18 cellular contexts compared by ENCODE assay signal in the genomic region with DNA sequence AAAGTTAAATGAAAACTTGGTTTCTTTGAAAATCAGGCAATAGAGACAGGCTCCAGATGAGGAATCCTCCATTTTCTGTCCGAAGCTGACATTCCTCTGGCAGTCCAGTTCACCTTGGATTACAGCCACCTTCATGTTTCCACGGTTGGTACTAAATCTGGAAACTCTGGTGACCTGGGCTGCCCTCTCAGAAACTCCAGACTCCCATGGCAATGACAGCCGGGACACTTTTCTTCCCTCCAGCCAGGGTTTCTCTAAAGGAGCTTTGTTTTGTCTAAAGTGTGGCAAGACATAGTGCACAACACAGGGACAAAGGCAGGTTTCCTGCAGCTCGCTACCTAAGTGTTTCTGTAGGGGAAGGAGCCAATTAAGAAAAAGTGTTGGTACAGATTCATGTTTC. TPM values are rescaled to one million over a fixed set of nuclear protein-coding genes. Genes with fewer than 3 reads are reported as not detected.
DNase-seq lines count a peak whose midpoint lies in the region; TF ChIP-seq lines count a peak whose summit lies in the region.
"Had no signal": no experiment of that assay in that cellular context is flagged by ENCODE, and none has a peak within 500 bp of the region (broad histone marks: within the 10 kb centered on the region; RNA-seq: fewer than 3 reads in every experiment).

No MANE protein-coding gene starts in this region.

- no peaks in the 10 kb centered on the region for H3K79me1 ChIP-seq in mesenchymal stem cell (replicated peaks; ENCODE audit: low read length, poor library complexity, severe bottlenecking)

- no peak overlapping the region for H3K4ac ChIP-seq in mesenchymal stem cell (ENCODE audit: low read depth in 1 of 2, low read length in 2 of 2)

- no peak overlapping the region for H4K91ac ChIP-seq in mesenchymal stem cell (ENCODE audit: low read length)

- H3K9me3 ChIP-seq in esophagus muscularis mucosa: no peaks in the 10 kb centered on the region
- no peaks in the 10 kb centered on the region for H3K9me3 ChIP-seq in mesenchymal stem cell (ENCODE audit: control insufficient read depth, low read length)
- H3K9me3 ChIP-seq: colonic mucosa, spleen had no signal

- H3K9ac ChIP-seq in mesenchymal stem cell (ENCODE audit: low read length): peak overlapping the region; percentile 78

- CTCF ChIA-PET in AG04449 (lab: Yijun Ruan, JAX): interaction anchor here (1.6 to 3.0 kb wide), 2 partner anchors 10 to 12 kb away, joined by 5 to 20 read pairs; no protein-coding TSS in a partner anchor

- POLR2A ChIA-PET in AG04449 (lab: Yijun Ruan, JAX): interaction anchor here (0.7 kb wide), 1 partner anchor 313 kb away, joined by 3 read pairs; no protein-coding TSS in a partner anchor

- TF ChIP-seq POLR2A in esophagus muscularis mucosa (IDR thresholded peaks at IDR 0.05; ENCODE audit: low read depth): no peak

- no peak overlapping the region for H3K4me2 ChIP-seq in mesenchymal stem cell (ENCODE audit: low read length, poor library complexity, severe bottlenecking)

- H2BK15ac ChIP-seq in mesenchymal stem cell (ENCODE audit: low read depth, poor library complexity, severe bottlenecking): no peak overlapping the region

- no peak overlapping the region for H3K18ac ChIP-seq in mesenchymal stem cell (ENCODE audit: low read depth in 1 of 2, low read length in 2 of 2)

- WGBS in esophagus muscularis mucosa: 33% methylated on average over 4 of the region's 4 CpGs
- WGBS in mesenchymal stem cell: 86% methylated on average over 4 of the region's 4 CpGs

- no peak overlapping the region for H3K14ac ChIP-seq in mesenchymal stem cell (ENCODE audit: low read length in 2 of 2)

- H2AFZ ChIP-seq in mesenchymal stem cell (ENCODE audit: low read depth, low read length): no peak overlapping the region

- H3K36me3 ChIP-seq in esophagus muscularis mucosa (peaks cover 20 to 78% (median 63%) of the 10 kb centered on the region in 4 donors), mesenchymal stem cell (ENCODE audit: control insufficient read depth in 1 of 2, insufficient read depth in 2 of 2, low read depth in 1 of 2, low read length in 2 of 2) (peaks cover 39 to 76% of the 10 kb centered on the region in 2 experiments)
- H3K36me3 ChIP-seq: colonic mucosa had no signal

- no peak overlapping the region for H2AK5ac ChIP-seq in mesenchymal stem cell (ENCODE audit: low read length, severe bottlenecking)

- H4K8ac ChIP-seq in mesenchymal stem cell (ENCODE audit: low read length): no peak overlapping the region

- no peak for TF ChIP-seq EP300 in esophagus muscularis mucosa (IDR thresholded peaks at IDR 0.05)

- no peak overlapping the region for H2BK12ac ChIP-seq in mesenchymal stem cell (ENCODE audit: low read length in 2 of 2)

- H3K4me3 ChIP-seq in AG04449 (ENCODE audit: low read depth, low read length): 0 out of 2 replicates have a peak overlapping the region, but pooled peaks have one; percentile 9
- H3K4me3 ChIP-seq in esophagus muscularis mucosa: no peak overlapping the region
- no peak overlapping the region for H3K4me3 ChIP-seq in mesenchymal stem cell (ENCODE audit: insufficient read depth in 1 of 2, low read depth in 1 of 2, low read length in 2 of 2)
- H3K4me3 ChIP-seq: colonic mucosa, lung, spleen had no signal

- peaks cover 0 to 23% (median 20%) of the 10 kb centered on the region in 4 donors for H3K4me1 ChIP-seq in esophagus muscularis mucosa
- H3K4me1 ChIP-seq in mesenchymal stem cell (ENCODE audit: control insufficient read depth, insufficient read depth, low read depth, low read length): peaks cover 4% of the 10 kb centered on the region
- H3K4me1 ChIP-seq: colonic mucosa, spleen had no signal

- H2BK120ac ChIP-seq in mesenchymal stem cell (ENCODE audit: low read depth, low read length): no peak overlapping the region

- H3K23ac ChIP-seq in mesenchymal stem cell (ENCODE audit: low read length in 2 of 2): no peak overlapping the region

- intact Hi-C loops in esophagus muscularis mucosa (cut with DNase I) (no loop called here), posterior cingulate gyrus (cut with DNase I) (no loop called here)

- DNase-seq in AG04449 (ENCODE audit: low read depth, low spot score) (no peak), HCEC 1CT (peak; percentile 5), esophagus muscularis mucosa (ENCODE audit: extremely low spot score) (no peak), mesenchymal stem cell (no peak), NCI-H2081 treated with DMSO at 0.1 percent for 48 hours (lab: John Stamatoyannopoulos, UW) (no peak), posterior cingulate gyrus (no peak), NCI-H2196 (lab: John Stamatoyannopoulos, UW; ENCODE audit: unreplicated experiment) (no peak), DMS153 treated with DMSO at 0.1 percent for 48 hours (lab: John Stamatoyannopoulos, UW; ENCODE audit: unreplicated experiment) (no peak)
- DNase-seq: activated naive CD8-positive, alpha-beta T cell treated with anti-CD3 and anti-CD28 coated beads, Interleukin-2, amount 50 U/mL, for 24 hours; colonic mucosa; DMS 273 treated with DMSO at 0.1 percent for 48 hours; NCI-H1694; NCI-H510A treated with DMSO at 0.1 percent for 48 hours; PC-3; spleen had no signal

- H2BK5ac ChIP-seq in mesenchymal stem cell (ENCODE audit: low read depth, low read length, poor library complexity, severe bottlenecking): no peak overlapping the region

- peak overlapping the region in 3 of 4 donors; percentile 2 to 37 (median 5) for H3K27ac ChIP-seq in esophagus muscularis mucosa (replicated peaks in 1 of 4)
- H3K27ac ChIP-seq in mesenchymal stem cell (ENCODE audit: low read length, poor library complexity, severe bottlenecking): peak overlapping the region; percentile 11
- H3K27ac ChIP-seq: colonic mucosa, spleen had no signal

- no peak for TF ChIP-seq CTCF in AG04449 (IDR thresholded peaks at IDR 0.05; ENCODE audit: insufficient read depth, low read length, missing control alignments)
- TF ChIP-seq CTCF in esophagus muscularis mucosa (IDR thresholded peaks at IDR 0.05): no peak

- H3K27me3 ChIP-seq in esophagus muscularis mucosa: no peaks in the 10 kb centered on the region
- no peaks in the 10 kb centered on the region for H3K27me3 ChIP-seq in mesenchymal stem cell (ENCODE audit: control insufficient read depth in 1 of 2, insufficient read depth in 1 of 2, low read length in 2 of 2)
- H3K27me3 ChIP-seq: colonic mucosa, spleen had no signal

RNA-seq across cellular contexts. Expression of a gene that starts 36.0 kb away (rescaled TPM):
- 10 to 100 TPM; 25.0 to 31.5 (median 26.9) TPM for total RNA-seq in esophagus muscularis mucosa
- 11.7 TPM for polyA plus RNA-seq in mesenchymal stem cell (2013, experiment 1 of 2)
- polyA plus RNA-seq in mesenchymal stem cell (2013, experiment 2 of 2): 11.8 TPM

RNA-seq across cellular contexts. Expression of a gene that starts 40.4 kb away (rescaled TPM):
- 1 to 10 TPM in 1 of 4 donors, under 1 TPM in 3; 0.57 to 2.5 (median 0.95) TPM for total RNA-seq in esophagus muscularis mucosa
- polyA plus RNA-seq in mesenchymal stem cell (2013, experiment 1 of 2): 0.01 TPM
- polyA plus RNA-seq in mesenchymal stem cell (2013, experiment 2 of 2): not detected
- total RNA-seq: epithelial cell of proximal tubule, LHCN-M2, PC-3 had no signal

RNA-seq across cellular contexts. Expression of a gene that starts 41.6 kb away (rescaled TPM):
- total RNA-seq in esophagus muscularis mucosa: not detected
- polyA plus RNA-seq in mesenchymal stem cell (2013, experiment 1 of 2): not detected
- polyA plus RNA-seq in mesenchymal stem cell (2013, experiment 2 of 2): not detected
- total RNA-seq: colonic mucosa, epithelial cell of proximal tubule, LHCN-M2, lung, PC-3, spleen had no signal
- polyA plus RNA-seq: lung, spleen had no signal
